Comparison of ENCODE assay signal across 8 cellular contexts in the genomic region with DNA sequence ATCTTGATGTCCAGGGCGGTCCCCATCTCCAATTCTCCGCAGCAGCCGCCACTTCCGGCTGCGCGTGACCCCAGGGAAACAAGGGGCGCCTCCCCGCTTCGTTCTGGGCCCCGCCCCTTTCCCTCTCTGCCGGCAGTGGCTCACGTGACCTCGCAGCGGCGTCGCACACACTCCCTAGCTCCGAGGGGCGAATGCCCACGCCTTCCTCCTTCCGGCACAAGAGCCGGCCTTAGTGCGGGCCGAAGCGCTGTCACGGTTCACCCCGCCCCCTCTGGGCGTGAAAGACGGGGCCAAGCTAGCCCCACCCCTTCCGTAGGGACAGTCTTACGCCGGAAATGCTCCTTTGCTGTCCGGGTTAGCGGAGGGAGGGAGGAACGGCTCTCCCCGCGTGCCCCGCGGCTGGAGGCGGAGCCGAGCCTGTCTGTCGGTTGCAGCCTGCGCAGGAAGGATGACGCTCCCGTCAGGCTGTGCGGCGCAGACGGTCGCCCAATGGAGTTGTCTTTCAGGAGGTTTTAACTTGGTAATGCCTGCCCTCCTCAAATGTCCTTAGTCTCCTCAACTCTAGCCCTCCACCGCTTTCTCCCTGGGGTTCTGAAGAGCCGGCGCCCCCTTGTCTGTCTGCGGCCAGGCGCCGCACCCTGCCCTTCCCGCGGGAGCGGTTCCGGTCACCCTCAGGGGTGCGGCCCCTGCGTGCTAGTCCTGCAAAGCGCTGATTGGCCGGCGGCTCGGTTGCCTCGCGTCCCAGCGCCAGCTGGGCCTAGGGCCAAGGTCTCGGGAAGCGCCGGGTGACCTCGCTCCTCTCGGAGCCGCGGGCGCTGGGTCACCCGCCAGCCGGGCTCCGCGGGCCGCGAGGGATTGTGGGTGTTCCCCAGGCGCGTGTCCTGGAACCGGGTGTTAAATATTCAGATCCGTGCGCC. TPM values are rescaled to one million over a fixed set of nuclear protein-coding genes. Genes with fewer than 3 reads are reported as not detected.
DNase-seq lines count a peak whose midpoint lies in the region; ATAC-seq and TF ChIP-seq lines count a peak whose summit lies in the region.

A gene (minus strand): TSS at position 66 of the 917 bp plus-strand sequence. CDS start 40 bp downstream, at position 26.

- H3K27ac Mint-ChIP-seq in T-helper 1 cell treated with Interleukin-12 subunit alpha and Interleukin-12 subunit beta and Interleukin-4 antibody, amounts not matched to agents 30 μg/mL and 1 μg/mL, for 36 hours: peak within 1 kb of the TSS; percentile 98

- TF ChIP-seq CTCF in GM13977 (IDR thresholded peaks at IDR 0.05; ENCODE audit: extremely low read depth, insufficient read depth, missing control alignments) (no peak), upper lobe of right lung (IDR thresholded peaks at IDR 0.05) (no peak)

- DNase-seq in GM13977 (ENCODE audit: low spot score): peak; percentile 94
- peak; percentile 99 for DNase-seq in NCI-H1694 (lab: John Stamatoyannopoulos, UW)
- peak; percentile 95 for DNase-seq in amniotic stem cell (lab: John Stamatoyannopoulos, UW)
- DNase-seq in left cardiac atrium: peak; percentile 99
- DNase-seq in posterior vena cava (ENCODE audit: low spot score): peak; percentile 100
- DNase-seq in upper lobe of right lung: peak; percentile 100

- H3K9me3 Mint-ChIP-seq in T-helper 1 cell treated with Interleukin-12 subunit alpha and Interleukin-12 subunit beta and Interleukin-4 antibody, amounts not matched to agents 30 μg/mL and 1 μg/mL, for 36 hours: no peaks in the 10 kb centered on the region

- H3K27me3 Mint-ChIP-seq in T-helper 1 cell treated with Interleukin-12 subunit alpha and Interleukin-12 subunit beta and Interleukin-4 antibody, amounts not matched to agents 30 μg/mL and 1 μg/mL, for 36 hours (ENCODE audit: low read depth): no peaks in the 10 kb centered on the region

- no peaks in the 10 kb centered on the region for H3K9me3 ChIP-seq in upper lobe of right lung

- H3K4me1 Mint-ChIP-seq in T-helper 1 cell treated with Interleukin-12 subunit alpha and Interleukin-12 subunit beta and Interleukin-4 antibody, amounts not matched to agents 30 μg/mL and 1 μg/mL, for 36 hours (ENCODE audit: low read depth): peaks cover 24% of the 10 kb centered on the region

- H3K36me3 Mint-ChIP-seq in T-helper 1 cell treated with Interleukin-12 subunit alpha and Interleukin-12 subunit beta and Interleukin-4 antibody, amounts not matched to agents 30 μg/mL and 1 μg/mL, for 36 hours (ENCODE audit: low read depth): peaks cover 12% of the 10 kb centered on the region

- H3K27ac ChIP-seq in upper lobe of right lung: peak within 1 kb of the TSS; percentile 100

- peak within 1 kb of the TSS; percentile 97 for H3K4me3 Mint-ChIP-seq in T-helper 1 cell treated with Interleukin-12 subunit alpha and Interleukin-12 subunit beta and Interleukin-4 antibody, amounts not matched to agents 30 μg/mL and 1 μg/mL, for 36 hours

- in situ Hi-C loops in GM13977 (cut with MboI; ENCODE audit: low pct_unique_long_range_greater_than_20kb, low sequenced_read_pairs, unreplicated experiment): no loop called here

- peaks cover 24% of the 10 kb centered on the region for H3K4me1 ChIP-seq in upper lobe of right lung

- no peaks in the 10 kb centered on the region for H3K27me3 ChIP-seq in upper lobe of right lung

- ATAC-seq in HG02884 (IDR thresholded peaks at IDR 0.05; ENCODE audit: unreplicated experiment) (peak; percentile 88), left cardiac atrium (peak; percentile 95 to 97), upper lobe of right lung (peak; percentile 96)

- peak within 1 kb of the TSS; percentile 95 for H3K4me3 ChIP-seq in upper lobe of right lung

- no peaks in the 10 kb centered on the region for H3K36me3 ChIP-seq in upper lobe of right lung

- intact Hi-C loops in left cardiac atrium (cut with DNase I) (loop anchor here (2.0 to 10.0 kb wide), 3 partner anchors 71 to 99 kb away; a partner anchor contains a TSS), posterior vena cava (cut with DNase I) (loop anchor here (10.0 kb wide), 1 partner anchor 97 kb away; a partner anchor contains a TSS), upper lobe of right lung (cut with DNase I) (no loop called here)

RNA-seq across cellular contexts. Expression of the gene that starts here (rescaled TPM):
- 10 to 100 TPM; 35.0 to 43.6 TPM for total RNA-seq in left cardiac atrium
- total RNA-seq in posterior vena cava: 10 to 100 TPM; 42.0 to 44.4 TPM
- 57.6 TPM for total RNA-seq in upper lobe of right lung

Comparison
In these comparisons a context has a peak if more than half of its experiments do, and no peak if none do; other contexts are left out.
1. Peak in every context shown above with its lines: DNase-seq, ATAC-seq, H3K4me3 ChIP-seq and H3K27ac ChIP-seq.